Comparison of ENCODE assay signal across 26 cellular contexts in genomic region chr19:39206122-39206521, GRCh38. TPM values are rescaled to one million over a fixed set of nuclear protein-coding genes. Genes with fewer than 3 reads are reported as not detected.
"Had no signal": no experiment of that assay in that cellular context is flagged by ENCODE, and none has a peak within 500 bp of the region (broad histone marks: within the 10 kb centered on the region; RNA-seq: fewer than 3 reads in every experiment).

No MANE protein-coding gene starts in this region.

- H3K4me1 ChIP-seq: SJSA1 had no signal

- DNase-seq: KBM-7, MV-4-11, NCI-H1048, NCI-H1105, NCI-H1417, NCI-H1436 treated with DMSO at 0.1 percent for 48 hours, NCI-H1694, NCI-H187 treated with DMSO at 0.1 percent for 48 hours, NCI-H2029 treated with DMSO at 0.1 percent for 48 hours, NCI-H2171 treated with DMSO at 0.1 percent for 48 hours, NCI-H2227 treated with DMSO at 0.1 percent for 48 hours, NCI-H446, NCI-H510A, NCI-H524 treated with DMSO at 0.1 percent for 48 hours, NCI-H69, NCI-H774, Right ventricle myocardium superior, RPMI8226, SIG-M5 had no signal

- FAIRE-seq: RCC 7860 had no signal

- H3K9me3 ChIP-seq: SJSA1 had no signal

- H3K27ac ChIP-seq: SJSA1, SK-N-MC had no signal

- H3K36me3 ChIP-seq: SJSA1 had no signal

- H3K4me3 ChIP-seq: SJSA1, SK-N-MC had no signal

RNA-seq across cellular contexts. Expression of gene SYCN, which starts 2.1 kb away (rescaled TPM):
- total RNA-seq: HT1080, LHCN-M2, MCF 10A, Right ventricle myocardium superior, SJSA1 had no signal
- polyA plus RNA-seq: IgD-negative memory B cell had no signal

RNA-seq across cellular contexts. Expression of gene NCCRP1, which starts 9.4 kb away (rescaled TPM):
- total RNA-seq: HT1080, LHCN-M2, MCF 10A, Right ventricle myocardium superior, SJSA1 had no signal
- polyA plus RNA-seq: IgD-negative memory B cell had no signal

RNA-seq across cellular contexts. Expression of gene IFNL3, which starts 38.7 kb away (rescaled TPM):
- total RNA-seq: HT1080, LHCN-M2, MCF 10A, Right ventricle myocardium superior, SJSA1 had no signal
- polyA plus RNA-seq: IgD-negative memory B cell had no signal

RNA-seq across cellular contexts. Expression of gene IFNL4, which starts 42.5 kb away (rescaled TPM):
- total RNA-seq: HT1080, LHCN-M2, MCF 10A, Right ventricle myocardium superior, SJSA1 had no signal
- polyA plus RNA-seq: IgD-negative memory B cell had no signal
